ENCODE assay signal across 1 cellular context in genomic region chr10:27696466-27696865, GRCh38.
TF ChIP-seq lines count a peak whose summit lies in the region.

No MANE protein-coding gene starts in this region.

TF ChIP-seq in IMR-90, 13 proteins besides CTCF, POLR2A, EP300 and RAD21:
- TF ChIP-seq SMC3 (IDR thresholded peaks at IDR 0.05; ENCODE audit: low read depth, low read length) (no peak), USF2 (IDR thresholded peaks at IDR 0.05; ENCODE audit: low read depth, low read length) (no peak), NFE2L2 (IDR thresholded peaks at IDR 0.05; ENCODE audit: low read depth, low read length) (no peak), CHD1 (IDR thresholded peaks at IDR 0.05; ENCODE audit: low read depth, low read length) (no peak), MAFK (IDR thresholded peaks at IDR 0.05; ENCODE audit: low read depth, low read length) (no peak), MXI1 (IDR thresholded peaks at IDR 0.05; ENCODE audit: borderline replicate concordance, low read depth, low read length) (no peak), RFX5 (IDR thresholded peaks at IDR 0.05; ENCODE audit: low read depth, low read length) (no peak), RCOR1 (IDR thresholded peaks at IDR 0.05; ENCODE audit: insufficient replicate concordance, low read length) (no peak), MAZ (IDR thresholded peaks at IDR 0.05; ENCODE audit: borderline replicate concordance, low read depth, low read length) (no peak)
